6 cellular contexts compared by ENCODE assay signal in genomic region chr17:2054262-2054739, GRCh38. TPM values are rescaled to one million over a fixed set of nuclear protein-coding genes. Genes with fewer than 3 reads are reported as not detected.
A peak's percentile ranks its signal among the peaks of the same experiment; 100 is the strongest.
DNase-seq lines count a peak whose midpoint lies in the region; ATAC-seq and TF ChIP-seq lines count a peak whose summit lies in the region.

No MANE protein-coding gene starts in this region.

- H3K9me2 ChIP-seq in hepatocyte (replicated peaks; ENCODE audit: insufficient read depth): no peaks in the 10 kb centered on the region

- H3K36me3 ChIP-seq in WERI-Rb-1 (no peaks in the 10 kb centered on the region), hepatocyte (replicated peaks; ENCODE audit: insufficient read depth, low read depth) (no peaks in the 10 kb centered on the region), upper lobe of right lung (no peaks in the 10 kb centered on the region)

- H3K4me3 ChIP-seq in WERI-Rb-1 (ENCODE audit: low read depth, low read length) (peak overlapping the region; percentile 59), hepatocyte (peak overlapping the region; percentile 1), upper lobe of right lung (peak overlapping the region; percentile 67)

- no peaks in the 10 kb centered on the region for H3K9me3 ChIP-seq in WERI-Rb-1 (ENCODE audit: severe bottlenecking)
- H3K9me3 ChIP-seq in hepatocyte (ENCODE audit: low read depth): no peaks in the 10 kb centered on the region
- H3K9me3 ChIP-seq in upper lobe of right lung: no peaks in the 10 kb centered on the region

- H3K27me3 ChIP-seq in WERI-Rb-1 (ENCODE audit: insufficient read depth, low read depth, severe bottlenecking): peaks cover 16% of the 10 kb centered on the region
- peaks cover 53% of the 10 kb centered on the region for H3K27me3 ChIP-seq in hepatocyte
- H3K27me3 ChIP-seq in upper lobe of right lung: peaks cover 5% of the 10 kb centered on the region

- WGBS in hepatocyte (ENCODE audit: low lambda C conversion rate, missing lambda C conversion rate): 18% methylated on average over 28 of the region's 28 CpGs

- TF ChIP-seq CTCF in WERI-Rb-1 (IDR thresholded peaks at IDR 0.05; ENCODE audit: low read depth, low read length) (no peak), hepatocyte (IDR thresholded peaks at IDR 0.05; ENCODE audit: poor library complexity) (no peak), upper lobe of right lung (IDR thresholded peaks at IDR 0.05) (no peak)

- intact Hi-C loops in upper lobe of right lung (cut with DNase I): loop anchor here (2.0 kb wide), 1 partner anchor 190 kb away; no protein-coding TSS in a partner anchor

- ATAC-seq in upper lobe of right lung: no peak
- ATAC-seq in GM18861 (IDR thresholded peaks at IDR 0.05; ENCODE audit: unreplicated experiment): no peak

- H3K4me1 ChIP-seq in hepatocyte (ENCODE audit: insufficient read depth) (peaks cover 35% of the 10 kb centered on the region), upper lobe of right lung (peaks cover 36% of the 10 kb centered on the region)

- peak overlapping the region; percentile 99 for H3K4me2 ChIP-seq in hepatocyte

- no peak overlapping the region for H3K27ac ChIP-seq in WERI-Rb-1
- H3K27ac ChIP-seq in hepatocyte: peak overlapping the region; percentile 40
- H3K27ac ChIP-seq in upper lobe of right lung: no peak overlapping the region

- no peak overlapping the region for H2AFZ ChIP-seq in hepatocyte

- peaks cover 4% of the 10 kb centered on the region for H4K20me1 ChIP-seq in hepatocyte (ENCODE audit: insufficient read depth, poor library complexity, severe bottlenecking)

- H3K79me2 ChIP-seq in hepatocyte: peaks cover 4% of the 10 kb centered on the region

- DNase-seq in NCI-H2029 (lab: John Stamatoyannopoulos, UW) (peak; percentile 33), NCI-H2029 treated with DMSO at 0.1 percent for 48 hours (lab: John Stamatoyannopoulos, UW) (no peak), WERI-Rb-1 (peak; percentile 52), hepatocyte (ENCODE audit: low spot score) (no peak), upper lobe of right lung (no peak)

RNA-seq across cellular contexts. Expression of gene HIC1, which starts 0.6 kb away (rescaled TPM):
- total RNA-seq in hepatocyte (8.8 and 9.4 TPM in 2 replicates), upper lobe of right lung (20.8 TPM)
- 8.2 and 10.2 TPM in 2 replicates for polyA plus RNA-seq in hepatocyte

RNA-seq across cellular contexts. Expression of gene OVCA2, which starts 12.5 kb away (rescaled TPM):
- total RNA-seq in hepatocyte (49.2 and 56.4 TPM in 2 replicates), upper lobe of right lung (21.4 TPM)
- 72.5 and 72.7 TPM in 2 replicates for polyA plus RNA-seq in hepatocyte

RNA-seq across cellular contexts. Expression of gene DPH1, which starts 24.3 kb away (rescaled TPM):
- total RNA-seq in hepatocyte (26.2 and 27.8 TPM in 2 replicates), upper lobe of right lung (47.8 TPM)
- 45.2 and 49.0 TPM in 2 replicates for polyA plus RNA-seq in hepatocyte

RNA-seq across cellular contexts. Expression of gene RTN4RL1, which starts 29.2 kb away (rescaled TPM):
- total RNA-seq in hepatocyte: 0.48 and 1.4 TPM in 2 replicates
- polyA plus RNA-seq in hepatocyte: 0.53 and 0.97 TPM in 2 replicates
- total RNA-seq in upper lobe of right lung: 4.3 TPM

Comparison
In these comparisons a context has a peak if more than half of its experiments do, and no peak if none do; other contexts are left out.
1. DNase-seq: peak in NCI-H2029 (single experiment) and WERI-Rb-1 (single experiment); none in NCI-H2029 treated with DMSO at 0.1 percent for 48 hours (single experiment), hepatocyte (single experiment) and upper lobe of right lung (single experiment).
2. H3K4me3 ChIP-seq: peak in every context shown above with its lines; median percentile 67 in upper lobe of right lung; 59 in WERI-Rb-1; 1 in hepatocyte.